Comparison of ENCODE assay signal across 9 cellular contexts in genomic region chr12:47222960-47223847, GRCh38.
DNase-seq lines count a peak whose midpoint lies in the region; ATAC-seq and TF ChIP-seq lines count a peak whose summit lies in the region.
"Had no signal": no experiment of that assay in that cellular context is flagged by ENCODE, and none has a peak within 500 bp of the region (broad histone marks: within the 10 kb centered on the region; RNA-seq: fewer than 3 reads in every experiment).

No MANE protein-coding gene starts in this region.

- in situ Hi-C loops in transverse colon (cut with MboI; ENCODE audit: low pct_ligation_motif_present in 1 of 4, low pct_unique_long_range_greater_than_20kb in 1 of 4, low sequenced_read_pairs in 3 of 4) = no loop called here

- peaks cover 80% of the 10 kb centered on the region for H3K4me1 Mint-ChIP-seq in activated T-cell treated with anti-CD3 and anti-CD28 coated beads, Interleukin-2, amount 50 U/mL, for 24 hours (ENCODE audit: low read depth)

- H3K4me3 Mint-ChIP-seq in activated T-cell treated with anti-CD3 and anti-CD28 coated beads, Interleukin-2, amount 50 U/mL, for 24 hours = peak overlapping the region; percentile 72

- H3K9me3 ChIP-seq in transverse colon = no peaks in the 10 kb centered on the region

- 29 to 31% methylated on average over 4 to 8 of the region's 8 CpGs for WGBS in transverse colon (ENCODE audit: low coverage in 1 of 2), 2 donors

- no peaks in the 10 kb centered on the region for H3K36me3 ChIP-seq in transverse colon

- H3K27me3 Mint-ChIP-seq in activated T-cell treated with anti-CD3 and anti-CD28 coated beads, Interleukin-2, amount 50 U/mL, for 24 hours = no peaks in the 10 kb centered on the region

- H3K9me3 Mint-ChIP-seq in activated T-cell treated with anti-CD3 and anti-CD28 coated beads, Interleukin-2, amount 50 U/mL, for 24 hours = no peaks in the 10 kb centered on the region

- no peak for TF ChIP-seq CTCF in transverse colon (IDR thresholded peaks at IDR 0.05)

- DNase-seq in activated T-cell treated with anti-CD3 and anti-CD28 coated beads, Interleukin-2, amount 50 U/mL, for 24 hours = no peak
- DNase-seq in activated T-cell treated with anti-CD3 and anti-CD28 coated beads, Interleukin-2, amount 50 U/mL, for 48 hours = no peak
- DNase-seq in left kidney (ENCODE audit: low read depth, low spot score) (peak; percentile 55), transverse colon (no peak), NCI-H524 (lab: John Stamatoyannopoulos, UW) (no peak), mucosa of gallbladder (ENCODE audit: low spot score) (no peak)

- H3K27me3 ChIP-seq in transverse colon = no peaks in the 10 kb centered on the region

- TF ChIP-seq EP300 in transverse colon (IDR thresholded peaks at IDR 0.05; ENCODE audit: low read depth) = no peak

- peaks cover 87% of the 10 kb centered on the region for H3K36me3 Mint-ChIP-seq in activated T-cell treated with anti-CD3 and anti-CD28 coated beads, Interleukin-2, amount 50 U/mL, for 24 hours (ENCODE audit: low read depth)

- intact Hi-C loops in transverse colon (cut with DNase I; ENCODE audit: low total_unique reads) = no loop called here

- no peak for ATAC-seq in GM18870 (IDR thresholded peaks at IDR 0.05; ENCODE audit: unreplicated experiment)

- H3K4me3 ChIP-seq in transverse colon = peak overlapping the region in 1 of 4 donors; percentile 16

- H3K27ac ChIP-seq in angular gyrus (ENCODE audit: low read depth, low read length) = peak overlapping the region; percentile 7
- peak overlapping the region; percentile 59 to 78 (median 70) for H3K27ac ChIP-seq in transverse colon
- H3K27ac ChIP-seq: C4-2B had no signal

- no peak for TF ChIP-seq POLR2A in transverse colon (IDR thresholded peaks at IDR 0.05)

- peaks cover 15 to 31% (median 18%) of the 10 kb centered on the region in 4 donors for H3K4me1 ChIP-seq in transverse colon

- H3K27ac Mint-ChIP-seq in activated T-cell treated with anti-CD3 and anti-CD28 coated beads, Interleukin-2, amount 50 U/mL, for 24 hours = peak overlapping the region; percentile 95
